In genomic region chrX:130825509-130825908, GRCh38 we compare ENCODE assay signal across 21 cellular contexts.
"Had no signal": no experiment of that assay in that cellular context is flagged by ENCODE, and none has a peak within 500 bp of the region (broad histone marks: within the 10 kb centered on the region; RNA-seq: fewer than 3 reads in every experiment).

No MANE protein-coding gene starts in this region.

- H3K4me1 Mint-ChIP-seq: activated T-helper 17 cell treated with anti-CD3 and anti-CD28 coated beads, Interleukin-2, amount 50 U/mL, for 72 hours had no signal

- H3K4me3 Mint-ChIP-seq: activated CD4-positive, alpha-beta memory T cell treated with anti-CD3 and anti-CD28 coated beads for 36 hours; activated CD4-positive, alpha-beta T cell treated with anti-CD3 and anti-CD28 coated beads, Interleukin-2, amount 10 ng/mL, durations not matched to agents 7 days and 5 days; activated naive CD4-positive, alpha-beta T cell treated with anti-CD3 and anti-CD28 coated beads for 36 hours; activated naive CD8-positive, alpha-beta T cell; activated T-helper 17 cell treated with anti-CD3 and anti-CD28 coated beads, Interleukin-2, amount 50 U/mL, for 72 hours; brain; central memory CD8-positive, alpha-beta T cell; T-cell had no signal

- H3K36me3 Mint-ChIP-seq: activated CD4-positive, alpha-beta memory T cell treated with anti-CD3 and anti-CD28 coated beads for 36 hours; brain had no signal

- DNase-seq: activated CD4-positive, alpha-beta memory T cell treated with anti-CD3 and anti-CD28 coated beads for 36 hours; activated CD4-positive, alpha-beta T cell treated with anti-CD3 and anti-CD28 coated beads, Interleukin-2, amount 10 ng/mL, durations not matched to agents 7 days and 5 days; activated CD4-positive, CD25-positive, alpha-beta regulatory T cell; activated gamma-delta T cell; activated naive CD4-positive, alpha-beta T cell treated with anti-CD3 and anti-CD28 coated beads for 36 hours; activated T-cell treated with anti-CD3 and anti-CD28 coated beads for 4 hours; activated T-cell treated with anti-CD3 and anti-CD28 coated beads, Interleukin-2, amount 50 U/mL, for 48 hours; amygdala; cortex of kidney; Karpas-422; NCI-H1048; NCI-H2029 treated with DMSO at 0.1 percent for 48 hours; NCI-H446; NCI-H82; SIG-M5; T-cell had no signal

- H3K27me3 Mint-ChIP-seq: activated CD4-positive, alpha-beta memory T cell treated with anti-CD3 and anti-CD28 coated beads for 36 hours; activated CD4-positive, alpha-beta T cell treated with anti-CD3 and anti-CD28 coated beads, Interleukin-2, amount 10 ng/mL, durations not matched to agents 7 days and 5 days; activated naive CD8-positive, alpha-beta T cell; activated T-helper 17 cell treated with anti-CD3 and anti-CD28 coated beads, Interleukin-2, amount 50 U/mL, for 72 hours; central memory CD8-positive, alpha-beta T cell; T-cell had no signal

- H3K27ac ChIP-seq: VCaP had no signal

- H3K27ac Mint-ChIP-seq: activated CD4-positive, alpha-beta memory T cell treated with anti-CD3 and anti-CD28 coated beads for 36 hours; activated CD4-positive, alpha-beta T cell treated with anti-CD3 and anti-CD28 coated beads, Interleukin-2, amount 10 ng/mL, durations not matched to agents 7 days and 5 days; activated naive CD4-positive, alpha-beta T cell treated with anti-CD3 and anti-CD28 coated beads for 36 hours; activated naive CD8-positive, alpha-beta T cell; activated T-helper 17 cell treated with anti-CD3 and anti-CD28 coated beads, Interleukin-2, amount 50 U/mL, for 72 hours; T-cell had no signal

- ATAC-seq: activated T-helper 17 cell treated with anti-CD3 and anti-CD28 coated beads, Interleukin-2, amount 50 U/mL, for 72 hours; T-cell had no signal
